Comparison of ENCODE assay signal across 16 cellular contexts in the genomic region with DNA sequence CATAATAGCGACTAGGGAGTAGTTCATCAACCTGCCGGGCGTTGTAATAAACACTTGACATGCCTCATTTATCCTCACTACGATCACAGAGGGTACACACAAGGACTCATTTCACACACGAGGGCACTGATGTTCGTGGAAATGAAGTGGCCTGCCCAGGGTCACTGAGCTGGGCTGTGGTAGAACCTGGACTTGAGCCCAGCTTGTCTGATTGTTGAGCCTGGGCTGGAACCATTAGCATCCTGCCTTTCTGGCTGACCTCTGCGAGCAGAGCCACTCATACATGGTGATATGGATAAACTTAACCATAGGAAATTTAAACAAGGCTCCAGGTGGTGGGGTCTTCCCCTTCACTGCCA. TPM values are rescaled to one million over a fixed set of nuclear protein-coding genes. Genes with fewer than 3 reads are reported as not detected.
DNase-seq lines count a peak whose midpoint lies in the region; ATAC-seq and TF ChIP-seq lines count a peak whose summit lies in the region.
"Had no signal": no experiment of that assay in that cellular context is flagged by ENCODE, and none has a peak within 500 bp of the region (broad histone marks: within the 10 kb centered on the region; RNA-seq: fewer than 3 reads in every experiment).

No MANE protein-coding gene starts in this region.

- H3K27me3 ChIP-seq in adrenal gland: no peaks in the 10 kb centered on the region
- no peaks in the 10 kb centered on the region for H3K27me3 ChIP-seq in lower lobe of right lung (ENCODE audit: low read depth)
- H3K27me3 ChIP-seq: breast epithelium had no signal

- H3K4me1 ChIP-seq in adrenal gland (replicated peaks in 1 of 2) (peaks cover 0 to 15% of the 10 kb centered on the region in 2 donors), lower lobe of right lung (no peaks in the 10 kb centered on the region)
- H3K4me1 ChIP-seq: breast epithelium had no signal

- WGBS in adrenal gland, 4 donors: 35 to 41% (median 38%) methylated on average over 7 of the region's 7 CpGs

- DNase-seq in DMS79 (lab: John Stamatoyannopoulos, UW): peak; percentile 98
- DNase-seq in NCI-H187 treated with DMSO at 0.1 percent for 48 hours (lab: John Stamatoyannopoulos, UW): peak; percentile 94
- peak in 4 of 7 donors; percentile 43 to 74 (median 56) for DNase-seq in adrenal gland
- DNase-seq in lower lobe of right lung: no peak
- no peak for DNase-seq in omental fat pad (ENCODE audit: low spot score)
- DNase-seq in anterior cingulate cortex (lab: John Stamatoyannopoulos, UW): no peak
- DNase-seq: activated CD4-positive, alpha-beta T cell treated with anti-CD3 and anti-CD28 coated beads, Interleukin-2, amount 50 U/mL, for 48 hours; activated T-cell treated with anti-CD3 and anti-CD28 coated beads, Interleukin-2, amount 50 U/mL, for 24 hours; CD8-positive, alpha-beta T cell; KG1; stimulated activated CD4-positive, alpha-beta T cell treated with anti-CD3 and anti-CD28 coated beads, Interleukin-12 subunit alpha, Interleukin-12 subunit beta, amount 100 ng/mL, for 4 hours; stimulated activated naive B cell treated with anti-CD40 and anti-IgM and Interleukin-4, amounts not matched to agents 10 μg/mL and 1 μg/mL and 100 μg/mL, for 72 hours had no signal

- intact Hi-C loops in adrenal gland (cut with DNase I) (no loop called here), lower lobe of right lung (cut with DNase I) (no loop called here)

- TF ChIP-seq POLR2A in adrenal gland (IDR thresholded peaks at IDR 0.05): no peak

- no peak overlapping the region for H3K4me3 ChIP-seq in adrenal gland
- no peak overlapping the region for H3K4me3 ChIP-seq in lower lobe of right lung
- H3K4me3 ChIP-seq: breast epithelium had no signal

- TF ChIP-seq CTCF in adrenal gland (IDR thresholded peaks at IDR 0.05): no peak
- TF ChIP-seq CTCF in lower lobe of right lung (IDR thresholded peaks at IDR 0.05): no peak
- no peak for TF ChIP-seq CTCF in omental fat pad (IDR thresholded peaks at IDR 0.05)

- H3K9me3 ChIP-seq in adrenal gland (replicated peaks in 1 of 3) (no peaks in the 10 kb centered on the region), lower lobe of right lung (no peaks in the 10 kb centered on the region)
- H3K9me3 ChIP-seq: breast epithelium had no signal

- ATAC-seq in lower lobe of right lung: peak; percentile 45 to 46
- no peak for ATAC-seq in HG03469 (IDR thresholded peaks at IDR 0.05; ENCODE audit: unreplicated experiment)
- no peak for ATAC-seq in omental fat pad (ENCODE audit: low FRiP score)
- ATAC-seq in GM19328 (IDR thresholded peaks at IDR 0.05; ENCODE audit: unreplicated experiment): no peak
- ATAC-seq: activated naive CD4-positive, alpha-beta T cell treated with anti-CD3 and anti-CD28 coated beads, Interleukin-2, amount 50 U/mL, for 72 hours; CD8-positive, alpha-beta T cell; stimulated activated naive B cell treated with anti-CD40 and anti-IgM and Interleukin-4, amounts not matched to agents 10 μg/mL and 1 μg/mL and 100 μg/mL, for 72 hours had no signal

- H3K27ac ChIP-seq in adrenal gland (peak overlapping the region in 1 of 5 donors; percentile 26), lower lobe of right lung (peak overlapping the region; percentile 49)
- H3K27ac ChIP-seq: breast epithelium had no signal

- H3K36me3 ChIP-seq in adrenal gland (replicated peaks in 1 of 2) (no peaks in the 10 kb centered on the region), lower lobe of right lung (no peaks in the 10 kb centered on the region)
- H3K36me3 ChIP-seq: breast epithelium had no signal

RNA-seq across cellular contexts. Expression of a gene that starts 16.6 kb away (rescaled TPM):
- total RNA-seq in adrenal gland (10 to 100 TPM; 22.0 to 59.8 (median 34.5) TPM), lower lobe of right lung (59.2 TPM), omental fat pad (100 to 1,000 TPM in 1 of 4 donors, 10 to 100 TPM in 3; 59.7 to 141 (median 78.4) TPM)
- 10 to 100 TPM; 11.6 to 32.6 (median 12.4) TPM for polyA plus RNA-seq in adrenal gland
- total RNA-seq: CD8-positive, alpha-beta T cell had no signal

Comparison
In these comparisons a context has a peak if more than half of its experiments do, and no peak if none do; other contexts are left out.
1. DNase-seq: peak in DMS79 (single experiment), NCI-H187 treated with DMSO at 0.1 percent for 48 hours (single experiment) and adrenal gland (4 of 7); none in lower lobe of right lung (single experiment), omental fat pad (single experiment) and anterior cingulate cortex (0 of 58).
2. ATAC-seq: peak in lower lobe of right lung (2 of 2); none in HG03469 (single experiment), omental fat pad (single experiment) and GM19328 (single experiment).